Comparison of ENCODE assay signal across 22 cellular contexts in the genomic region with DNA sequence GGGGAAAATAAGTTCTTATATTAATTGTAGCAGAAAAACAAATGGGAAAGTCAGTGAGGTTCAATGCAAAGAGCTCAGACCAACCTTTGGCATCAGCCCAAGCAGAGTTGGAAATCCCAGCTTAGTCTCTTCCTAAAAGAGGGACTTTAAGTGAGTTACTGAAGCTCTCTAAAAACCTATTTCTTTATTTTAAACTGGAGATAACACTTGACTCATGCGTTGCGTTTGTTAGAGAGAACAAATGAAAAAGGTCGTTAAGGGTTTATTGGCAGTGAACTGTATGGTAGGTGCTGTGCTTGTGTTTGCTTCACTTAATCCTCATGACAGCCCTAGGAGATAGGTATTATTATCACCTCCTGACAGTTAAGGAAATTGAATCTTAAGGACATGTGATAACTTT.
A peak's percentile ranks its signal among the peaks of the same experiment; 100 is the strongest.
DNase-seq lines count a peak whose midpoint lies in the region; ATAC-seq and TF ChIP-seq lines count a peak whose summit lies in the region.
"Had no signal": no experiment of that assay in that cellular context is flagged by ENCODE, and none has a peak within 500 bp of the region (broad histone marks: within the 10 kb centered on the region; RNA-seq: fewer than 3 reads in every experiment).

No MANE protein-coding gene starts in this region.

- no peak for TF ChIP-seq EP300 in esophagus muscularis mucosa (IDR thresholded peaks at IDR 0.05)
- no peak for TF ChIP-seq EP300 in sigmoid colon (IDR thresholded peaks at IDR 0.05)

- BruUV-seq in MCF 10A (replicated peaks; lab: Mats Ljungman, UMichigan): no TSS peak

- no peak overlapping the region for H3K27ac Mint-ChIP-seq in MCF 10A (ENCODE audit: low read depth, unreplicated experiment)
- H3K27ac Mint-ChIP-seq: activated naive CD4-positive, alpha-beta T cell treated with anti-CD3 and anti-CD28 coated beads, Interleukin-2, amount 10 ng/mL, durations not matched to agents 7 days and 5 days; activated T-cell treated with anti-CD3 and anti-CD28 coated beads, Interleukin-2, amount 50 U/mL, for 72 hours had no signal

- TF ChIP-seq POLR2A in esophagus muscularis mucosa (IDR thresholded peaks at IDR 0.05; ENCODE audit: low read depth): no peak
- TF ChIP-seq POLR2A in sigmoid colon (IDR thresholded peaks at IDR 0.05): no peak

- no peak overlapping the region for H3K4me3 Mint-ChIP-seq in MCF 10A (ENCODE audit: unreplicated experiment)
- H3K4me3 Mint-ChIP-seq: activated naive CD4-positive, alpha-beta T cell treated with anti-CD3 and anti-CD28 coated beads, Interleukin-2, amount 10 ng/mL, durations not matched to agents 7 days and 5 days; activated T-cell treated with anti-CD3 and anti-CD28 coated beads, Interleukin-2, amount 50 U/mL, for 72 hours had no signal

- DNase-seq in NCI-H1417 (lab: John Stamatoyannopoulos, UW) (peak in 2 of 3 experiments; percentile 9 to 56), NCI-H1417 treated with DMSO at 0.1 percent for 48 hours (lab: John Stamatoyannopoulos, UW) (no peak), NCI-H187 treated with DMSO at 0.1 percent for 48 hours (lab: John Stamatoyannopoulos, UW) (peak; percentile 31), esophagus muscularis mucosa (ENCODE audit: extremely low spot score) (no peak), sigmoid colon (no peak), MCF 10A (ENCODE audit: unreplicated experiment) (no peak), NCI-H774 (lab: John Stamatoyannopoulos, UW) (no peak)
- DNase-seq: activated naive CD4-positive, alpha-beta T cell treated with anti-CD3 and anti-CD28 coated beads, Interleukin-2, amount 10 ng/mL, durations not matched to agents 7 days and 5 days; activated T-cell treated with anti-CD3 and anti-CD28 coated beads, Interleukin-2, amount 50 U/mL, for 72 hours; anterior cingulate cortex; BE2C; dermis blood vessel endothelial cell; heart left ventricle; left ventricle myocardium inferior; NCI-H2171 treated with DMSO at 0.1 percent for 48 hours; NCI-H748 treated with DMSO at 0.1 percent for 48 hours; small intestine; stimulated activated naive CD8-positive, alpha-beta T cell treated with anti-CD3 and anti-CD28 coated beads, Interleukin-15, Interleukin-2, amounts not matched to agents 100 U/mL and 50 U/mL, for 24 hours; tibial artery had no signal

- no peak for ATAC-seq in HG02588 (IDR thresholded peaks at IDR 0.05; ENCODE audit: unreplicated experiment)
- ATAC-seq: activated T-cell treated with anti-CD3 and anti-CD28 coated beads, Interleukin-2, amount 50 U/mL, for 72 hours; heart left ventricle; stimulated activated naive CD8-positive, alpha-beta T cell treated with anti-CD3 and anti-CD28 coated beads, Interleukin-15, Interleukin-2, amounts not matched to agents 100 U/mL and 50 U/mL, for 24 hours had no signal

- no peaks in the 10 kb centered on the region for H3K36me3 Mint-ChIP-seq in MCF 10A (ENCODE audit: insufficient read depth, unreplicated experiment)

- H3K9me3 ChIP-seq in esophagus muscularis mucosa (no peaks in the 10 kb centered on the region), sigmoid colon (no peaks in the 10 kb centered on the region)
- H3K9me3 ChIP-seq: BE2C, heart left ventricle, left ventricle myocardium inferior, tibial artery had no signal

- H3K9me3 Mint-ChIP-seq in MCF 10A (ENCODE audit: unreplicated experiment): no peaks in the 10 kb centered on the region
- H3K9me3 Mint-ChIP-seq: activated naive CD4-positive, alpha-beta T cell treated with anti-CD3 and anti-CD28 coated beads, Interleukin-2, amount 10 ng/mL, durations not matched to agents 7 days and 5 days; activated T-cell treated with anti-CD3 and anti-CD28 coated beads, Interleukin-2, amount 50 U/mL, for 72 hours had no signal

- peaks cover 5% of the 10 kb centered on the region for H3K4me1 Mint-ChIP-seq in MCF 10A (ENCODE audit: insufficient read depth, unreplicated experiment)

- H3K4me1 ChIP-seq in esophagus muscularis mucosa: peaks cover 5 to 48% (median 30%) of the 10 kb centered on the region in 4 donors
- peaks cover 0 to 67% (median 35%) of the 10 kb centered on the region in 4 donors for H3K4me1 ChIP-seq in sigmoid colon
- H3K4me1 ChIP-seq: BE2C had no signal

- no peaks in the 10 kb centered on the region for H3K27me3 ChIP-seq in esophagus muscularis mucosa
- no peaks in the 10 kb centered on the region for H3K27me3 ChIP-seq in sigmoid colon
- H3K27me3 ChIP-seq: BE2C, cardiac muscle cell, heart left ventricle, tibial artery had no signal

- POLR2A ChIA-PET in MCF 10A (lab: Yijun Ruan, JAX): no interaction called here

- 49% methylated on average over 3 of the region's 3 CpGs for WGBS in esophagus muscularis mucosa
- 14 to 56% methylated on average over 3 of the region's 3 CpGs for WGBS in sigmoid colon, 2 donors

- H3K36me3 ChIP-seq in esophagus muscularis mucosa (no peaks in the 10 kb centered on the region), sigmoid colon (no peaks in the 10 kb centered on the region)
- H3K36me3 ChIP-seq: BE2C, cardiac muscle cell, heart left ventricle, left ventricle myocardium inferior, tibial artery had no signal

- peak overlapping the region in 3 of 4 donors; percentile 15 to 51 (median 38) for H3K27ac ChIP-seq in esophagus muscularis mucosa (replicated peaks in 1 of 4)
- H3K27ac ChIP-seq in sigmoid colon: peak overlapping the region in 3 of 4 donors; percentile 47 to 62 (median 56)
- H3K27ac ChIP-seq: cardiac muscle cell, HL-60, left ventricle myocardium inferior, tibial artery had no signal

- TF ChIP-seq CTCF in esophagus muscularis mucosa (IDR thresholded peaks at IDR 0.05) (no peak), sigmoid colon (IDR thresholded peaks at IDR 0.05) (no peak), MCF 10A (IDR thresholded peaks at IDR 0.05; ENCODE audit: unreplicated experiment) (no peak)

- H3K27me3 Mint-ChIP-seq in MCF 10A (ENCODE audit: insufficient read depth, unreplicated experiment): no peaks in the 10 kb centered on the region
- H3K27me3 Mint-ChIP-seq: activated naive CD4-positive, alpha-beta T cell treated with anti-CD3 and anti-CD28 coated beads, Interleukin-2, amount 10 ng/mL, durations not matched to agents 7 days and 5 days had no signal

- CTCF ChIA-PET in MCF 10A (lab: Yijun Ruan, JAX): interaction anchor here (0.9 to 1.1 kb wide), 2 partner anchors 9 to 152 kb away, joined by 3 to 4 read pairs; no protein-coding TSS in a partner anchor

- intact Hi-C loops in esophagus muscularis mucosa (cut with DNase I): no loop called here
- intact Hi-C loops in sigmoid colon (cut with DNase I): no loop called here
- intact Hi-C loops in MCF 10A (cut with micrococcal nuclease): no loop called here

- no peak overlapping the region for H3K4me3 ChIP-seq in esophagus muscularis mucosa
- H3K4me3 ChIP-seq in sigmoid colon: no peak overlapping the region
- H3K4me3 ChIP-seq: cardiac muscle cell, heart left ventricle, left ventricle myocardium inferior, tibial artery had no signal

Comparison
In these comparisons a context has a peak if more than half of its experiments do, and no peak if none do; other contexts are left out.
1. DNase-seq: peak in NCI-H1417 (2 of 3) and NCI-H187 treated with DMSO at 0.1 percent for 48 hours (single experiment); none in NCI-H1417 treated with DMSO at 0.1 percent for 48 hours (single experiment), esophagus muscularis mucosa (single experiment), sigmoid colon (single experiment), MCF 10A (single experiment) and NCI-H774 (single experiment).